ENCODE assay signal across 8 cellular contexts in genomic region chr1:109498161-109498801, GRCh38. TPM values are rescaled to one million over a fixed set of nuclear protein-coding genes. Genes with fewer than 3 reads are reported as not detected.
DNase-seq lines count a peak whose midpoint lies in the region; ATAC-seq and TF ChIP-seq lines count a peak whose summit lies in the region.

No MANE protein-coding gene starts in this region.

- no peak overlapping the region for H3K4me3 Mint-ChIP-seq in chondrocyte (ENCODE audit: unreplicated experiment)

- H3K9me3 Mint-ChIP-seq in chondrocyte (ENCODE audit: low read depth): no peaks in the 10 kb centered on the region

- H3K4me1 ChIP-seq in BE2C (no peaks in the 10 kb centered on the region; the same call in none of the 2 replicates), HEK293 (ENCODE audit: control insufficient read depth, insufficient read depth, low read length) (no peaks in the 10 kb centered on the region), SJCRH30 (peaks cover 23% of the 10 kb centered on the region)

- no peak for ATAC-seq in GM18511 (IDR thresholded peaks at IDR 0.05; ENCODE audit: unreplicated experiment)
- ATAC-seq in HG02571 (IDR thresholded peaks at IDR 0.05; ENCODE audit: unreplicated experiment): no peak
- ATAC-seq in GM18861 (IDR thresholded peaks at IDR 0.05; ENCODE audit: unreplicated experiment): no peak

- H3K27ac ChIP-seq in HEK293 (ENCODE audit: extremely low read depth, low read depth, low read length) (no peak overlapping the region), SJCRH30 (peak overlapping the region; percentile 58)

- POLR2A ChIA-PET in HEK293 (lab: Yijun Ruan, JAX): interaction anchor here (0.7 to 1.1 kb wide), 2 partner anchors 50 to 284 kb away, joined by 3 read pairs; partner anchors contain the start of genes GNAI3 and SARS1

- no peaks in the 10 kb centered on the region for H3K9me3 ChIP-seq in BE2C
- no peaks in the 10 kb centered on the region for H3K9me3 ChIP-seq in HEK293 (ENCODE audit: control insufficient read depth, insufficient read depth, low read depth, low read length)
- no peaks in the 10 kb centered on the region for H3K9me3 ChIP-seq in SJCRH30 (replicated peaks)

- CTCF ChIA-PET in HEK293 (lab: Yijun Ruan, JAX): interaction anchor here (0.7 to 36.3 kb wide), 11 partner anchors 10 to 651 kb away, joined by 3 to 1152 read pairs (median 4); partner anchors contain the start of genes AMIGO1 and GPR61

- DNase-seq in BE2C (peak; percentile 82), SJCRH30 (peak; percentile 85 to 93), chondrocyte (ENCODE audit: low spot score) (no peak), occipital lobe (lab: John Stamatoyannopoulos, UW) (peak; percentile 50)

- peaks cover 65% of the 10 kb centered on the region for H3K4me1 Mint-ChIP-seq in chondrocyte (ENCODE audit: low read depth)

- H3K36me3 Mint-ChIP-seq in chondrocyte (ENCODE audit: low read depth): peaks cover 2% of the 10 kb centered on the region

- H3K27me3 ChIP-seq in BE2C (no peaks in the 10 kb centered on the region), SJCRH30 (no peaks in the 10 kb centered on the region)

- TF ChIP-seq CTCF in BE2C (IDR thresholded peaks at IDR 0.05; ENCODE audit: low read depth, low read length) (peak; percentile 74), HEK293 (tag by site-specific recombination; IDR thresholded peaks at IDR 0.05) (peak; percentile 77; the same call in 1 of the 2 replicates), chondrocyte (IDR thresholded peaks at IDR 0.05) (peak; percentile 77)

- no peak overlapping the region for H3K27ac Mint-ChIP-seq in chondrocyte (ENCODE audit: unreplicated experiment)

- H3K4me3 ChIP-seq in BE2C (ENCODE audit: low read depth, low read length) (no peak overlapping the region), HEK293 (ENCODE audit: low read depth, low read length) (no peak overlapping the region), SJCRH30 (no peak overlapping the region)

- H3K27me3 Mint-ChIP-seq in chondrocyte (ENCODE audit: low read depth): no peaks in the 10 kb centered on the region

- H3K36me3 ChIP-seq in BE2C (no peaks in the 10 kb centered on the region; the same call in 1 of the 2 replicates), HEK293 (ENCODE audit: control insufficient read depth in 2 of 2, insufficient read depth in 1 of 2, low read length in 2 of 2) (peaks cover 0 to 51% of the 10 kb centered on the region in 2 experiments; a peak in 1 of 3 replicates), SJCRH30 (0 out of 2 replicates have a peak, but pooled peaks cover 3% of the 10 kb centered on the region)

TF ChIP-seq in HEK293, 187 proteins besides CTCF, POLR2A, EP300 and RAD21:
- TF ChIP-seq EGR2 (tag by site-specific recombination; IDR thresholded peaks at IDR 0.05; ENCODE audit: low read depth) (peak; percentile 95), ZNF366 (tag by site-specific recombination; conservative IDR thresholded peaks at IDR 0.05) (peak; percentile 57), ZNF2 (tag by site-specific recombination; IDR thresholded peaks at IDR 0.05) (0 out of 2 replicates have a peak, but pooled peaks have one; percentile 18), ZNF398 (tag by site-specific recombination; IDR thresholded peaks at IDR 0.05) (peak; percentile 73), ZNF391 (tag by site-specific recombination; IDR thresholded peaks at IDR 0.05; ENCODE audit: borderline replicate concordance, low read depth) (no peak), ZFHX2 (tag by site-specific recombination; conservative IDR thresholded peaks at IDR 0.05) (peak; percentile 97), ZNF341 (tag by site-specific recombination; IDR thresholded peaks at IDR 0.05; ENCODE audit: low read depth) (0 out of 2 replicates have a peak, but pooled peaks have one; percentile 20), GFI1B (tag by site-specific recombination; IDR thresholded peaks at IDR 0.05) (no peak), KLF9 (tag by site-specific recombination; IDR thresholded peaks at IDR 0.05; ENCODE audit: low read depth) (no peak), ZNF654 (tag by site-specific recombination; IDR thresholded peaks at IDR 0.05; ENCODE audit: low read depth) (peak; percentile 24), ZNF514 (tag by site-specific recombination; IDR thresholded peaks at IDR 0.05) (no peak), PATZ1 (tag by site-specific recombination; IDR thresholded peaks at IDR 0.05) (0 out of 2 replicates have a peak, but pooled peaks have one; percentile 16)

RNA-seq across cellular contexts. Expression of gene CYB561D1, which starts 4.4 kb away (rescaled TPM):
- 10.3 TPM for polyA plus RNA-seq in BE2C (2012; ENCODE audit: insufficient read depth, insufficient read length, low read depth)
- total RNA-seq in SJCRH30 (2014; rRNA removed; shearing (Covaris generic)): 8.4 and 9.7 TPM in 2 replicates
- total RNA-seq in chondrocyte (10.2 to 10.8 TPM (median 10.7 TPM) in 3 replicates), occipital lobe (6.7 TPM)

RNA-seq across cellular contexts. Expression of gene AMIGO1, which starts 11.2 kb away (rescaled TPM):
- 1.1 TPM for polyA plus RNA-seq in BE2C (2012; ENCODE audit: insufficient read depth, insufficient read length, low read depth)
- 0.58 and 0.59 TPM in 2 replicates for total RNA-seq in SJCRH30 (2014; rRNA removed; shearing (Covaris generic))
- total RNA-seq in chondrocyte (3.1 to 4.6 TPM (median 4.5 TPM) in 3 replicates), occipital lobe (10.3 TPM)

RNA-seq across cellular contexts. Expression of gene ATXN7L2, which starts 14.6 kb away (rescaled TPM):
- 68.4 TPM for polyA plus RNA-seq in BE2C (2012; ENCODE audit: insufficient read depth, insufficient read length, low read depth)
- total RNA-seq in SJCRH30 (2014; rRNA removed; shearing (Covaris generic)): 7.0 and 9.1 TPM in 2 replicates
- 3.6 to 4.3 TPM (median 4.3 TPM) in 3 replicates for total RNA-seq in chondrocyte
- 4.1 TPM for total RNA-seq in occipital lobe

RNA-seq across cellular contexts. Expression of gene SYPL2, which starts 31.9 kb away (rescaled TPM):
- polyA plus RNA-seq in BE2C (2012; ENCODE audit: insufficient read depth, insufficient read length, low read depth): not detected
- 0.65 and 0.86 TPM in 2 replicates for total RNA-seq in SJCRH30 (2014; rRNA removed; shearing (Covaris generic))
- total RNA-seq in chondrocyte (0.75 to 1.3 TPM (median 1.1 TPM) in 3 replicates), occipital lobe (not detected)

RNA-seq across cellular contexts. Expression of gene GPR61, which starts 41.4 kb away (rescaled TPM):
- 1.1 TPM for polyA plus RNA-seq in BE2C (2012; ENCODE audit: insufficient read depth, insufficient read length, low read depth)
- 0.20 and 0.57 TPM in 2 replicates for total RNA-seq in SJCRH30 (2014; rRNA removed; shearing (Covaris generic))
- total RNA-seq in chondrocyte (not detected in 3 replicates), occipital lobe (5.3 TPM)
